1 cellular context compared by ENCODE assay signal in genomic region chr9:136683755-136684154, GRCh38.
TF ChIP-seq lines count a peak whose summit lies in the region.

No MANE protein-coding gene starts in this region.

TF ChIP-seq in K562, 482 proteins besides CTCF, POLR2A, EP300 and RAD21:
- TF ChIP-seq FOXM1 (IDR thresholded peaks at IDR 0.05; ENCODE audit: low read depth), result no peak
- TF ChIP-seq FOXM1 (CRISPR knock-in tag; IDR thresholded peaks at IDR 0.05; ENCODE audit: low read depth), result no peak
- TF ChIP-seq NCOA2 (IDR thresholded peaks at IDR 0.05; ENCODE audit: partially characterized antibody in 2 of 2), result no peak
- TF ChIP-seq XRCC3 (IDR thresholded peaks at IDR 0.05), result no peak
- no peak for TF ChIP-seq POU5F1 (IDR thresholded peaks at IDR 0.05; ENCODE audit: borderline replicate concordance, low read depth, low read length, partially characterized antibody)
- no peak for TF ChIP-seq PCBP1 (IDR thresholded peaks at IDR 0.05; ENCODE audit: low read depth, low read length, poor library complexity, severe bottlenecking)
- 0 out of 2 replicates have a peak, but pooled peaks have one; percentile 21 for TF ChIP-seq RBFOX2 (IDR thresholded peaks at IDR 0.05; ENCODE audit: low read depth, low read length)
